In genomic region chr10:129888784-129889616, GRCh38 we compare ENCODE assay signal across 8 cellular contexts.
A peak's percentile ranks its signal among the peaks of the same experiment; 100 is the strongest.
DNase-seq lines count a peak whose midpoint lies in the region; ATAC-seq, FAIRE-seq and TF ChIP-seq lines count a peak whose summit lies in the region.

No MANE protein-coding gene starts in this region.

- POLR2A ChIA-PET in activated B cell treated with CpG ODN at 0.5 μM for 24 hours (lab: Charles Lee): no interaction called here

- H3K9me3 ChIP-seq in pancreas: no peaks in the 10 kb centered on the region

- CTCF ChIA-PET in activated B cell treated with CpG ODN at 0.5 μM for 24 hours (lab: Charles Lee): interaction anchor here (1.0 to 1.5 kb wide), 4 partner anchors 221 to 273 kb away, joined by 3 to 6 read pairs (median 4); partner anchors contain the start of gene C10orf143

- H3K4me1 Mint-ChIP-seq in activated B cell treated with CpG ODN at 0.5 μM for 24 hours: no peaks in the 10 kb centered on the region

- no peak for FAIRE-seq in pancreas (lab: Jason Lieb, UNC)

- H3K9me3 Mint-ChIP-seq in activated B cell treated with CpG ODN at 0.5 μM for 24 hours: no peaks in the 10 kb centered on the region

- peak; percentile 83 for ATAC-seq in HG03175 (IDR thresholded peaks at IDR 0.05; ENCODE audit: unreplicated experiment)
- ATAC-seq in activated B cell treated with CpG ODN at 0.5 μM for 24 hours (ENCODE audit: low read depth): peak; percentile 42
- peak; percentile 48 for ATAC-seq in esophagus mucosa
- ATAC-seq in pancreas: peak in 3 of 4 donors; percentile 74 to 80 (median 79)
- ATAC-seq in HG02763 (IDR thresholded peaks at IDR 0.05; ENCODE audit: unreplicated experiment): no peak
- ATAC-seq in HG03280 (IDR thresholded peaks at IDR 0.05; ENCODE audit: unreplicated experiment): no peak

- no peak overlapping the region for H3K27ac ChIP-seq in pancreas

- WGBS in pancreas, 2 donors: 31 to 46% methylated on average over 15 to 22 of the region's 22 CpGs

- peaks cover 6% of the 10 kb centered on the region for H3K27me3 Mint-ChIP-seq in activated B cell treated with CpG ODN at 0.5 μM for 24 hours

- no peaks in the 10 kb centered on the region for H3K36me3 Mint-ChIP-seq in activated B cell treated with CpG ODN at 0.5 μM for 24 hours (ENCODE audit: low read depth)

- no peak overlapping the region for H3K4me3 Mint-ChIP-seq in activated B cell treated with CpG ODN at 0.5 μM for 24 hours

- peaks cover 0 to 7% (median 1%) of the 10 kb centered on the region in 4 donors for H3K27me3 ChIP-seq in pancreas

- no peaks in the 10 kb centered on the region for H3K4me1 ChIP-seq in pancreas

- peak; percentile 84 for DNase-seq in GM13976 (ENCODE audit: low spot score)
- peak; percentile 21 for DNase-seq in activated B cell treated with CpG ODN at 0.5 μM for 24 hours
- DNase-seq in pancreas: peak in 5 of 6 donors; percentile 27 to 83 (median 47)
- DNase-seq in middle frontal gyrus (ENCODE audit: extremely low spot score, low spot score): no peak

- H3K27ac Mint-ChIP-seq in activated B cell treated with CpG ODN at 0.5 μM for 24 hours: no peak overlapping the region

- intact Hi-C loops in activated B cell treated with CpG ODN at 0.5 μM for 24 hours (cut with micrococcal nuclease) (loop anchor here (5.0 kb wide), 1 partner anchor 218 kb away; no protein-coding TSS in a partner anchor), pancreas (cut with DNase I) (no loop called here)

- in situ Hi-C loops in GM13976 (cut with MboI; ENCODE audit: low sequenced_read_pairs, unreplicated experiment): no loop called here

- no peaks in the 10 kb centered on the region for H3K36me3 ChIP-seq in pancreas

- H3K4me3 ChIP-seq in pancreas: no peak overlapping the region

- TF ChIP-seq CTCF in GM13976 (IDR thresholded peaks at IDR 0.05; ENCODE audit: borderline replicate concordance, control extremely low read depth, extremely low read depth, insufficient read depth, missing control alignments) (peak; percentile 32), activated B cell treated with CpG ODN at 0.5 μM for 24 hours (IDR thresholded peaks at IDR 0.05) (no peak), pancreas (IDR thresholded peaks at IDR 0.05) (peak; percentile 33 to 64 (median 42))

Comparison
In these comparisons a context has a peak if more than half of its experiments do, and no peak if none do; other contexts are left out.
1. ATAC-seq: peak in HG03175 (single experiment), activated B cell treated with CpG ODN at 0.5 μM for 24 hours (single experiment), esophagus mucosa (single experiment) and pancreas (3 of 4); none in HG02763 (single experiment) and HG03280 (single experiment).